In genomic region chr3:13070622-13071021, GRCh38 we compare ENCODE assay signal across 14 cellular contexts. TPM values are rescaled to one million over a fixed set of nuclear protein-coding genes. Genes with fewer than 3 reads are reported as not detected.
DNase-seq lines count a peak whose midpoint lies in the region; ATAC-seq and TF ChIP-seq lines count a peak whose summit lies in the region.
"Had no signal": no experiment of that assay in that cellular context is flagged by ENCODE, and none has a peak within 500 bp of the region (broad histone marks: within the 10 kb centered on the region; RNA-seq: fewer than 3 reads in every experiment).

No MANE protein-coding gene starts in this region.

- no peak overlapping the region for H3K27ac ChIP-seq in CD4-positive, CD25-positive, alpha-beta regulatory T cell (ENCODE audit: insufficient read depth, low read length, poor library complexity, severe bottlenecking)
- no peak overlapping the region for H3K27ac ChIP-seq in CD8-positive, alpha-beta memory T cell (ENCODE audit: low read depth, low read length)
- H3K27ac ChIP-seq in esophagus muscularis mucosa (replicated peaks in 1 of 4), result no peak overlapping the region
- H3K27ac ChIP-seq: coronary artery, thyroid gland had no signal

- H3K9me3 Mint-ChIP-seq in CD4-positive, CD25-positive, alpha-beta regulatory T cell, result no peaks in the 10 kb centered on the region
- no peaks in the 10 kb centered on the region for H3K9me3 Mint-ChIP-seq in CD8-positive, alpha-beta memory T cell
- H3K9me3 Mint-ChIP-seq in activated T-helper 1 cell treated with anti-CD3 and anti-CD28 coated beads, Interleukin-12 subunit alpha, Interleukin-12 subunit beta, Interleukin-2, Interleukin-4 antibody, amounts not matched to agents 30 ng/mL and 10 ng/mL and 1 ng/mL, durations not matched to agents 14 hours and 24 hours and 36 hours, result no peaks in the 10 kb centered on the region
- no peaks in the 10 kb centered on the region for H3K9me3 Mint-ChIP-seq in naive thymus-derived CD8-positive, alpha-beta T cell
- H3K9me3 Mint-ChIP-seq: nephron progenitor cell had no signal

- TF ChIP-seq EP300 in esophagus muscularis mucosa (IDR thresholded peaks at IDR 0.05), result no peak

- TF ChIP-seq POLR2A in esophagus muscularis mucosa (IDR thresholded peaks at IDR 0.05; ENCODE audit: low read depth), result no peak

- no peaks in the 10 kb centered on the region for H3K36me3 ChIP-seq in CD4-positive, CD25-positive, alpha-beta regulatory T cell (ENCODE audit: control insufficient read depth, insufficient read depth, low read length)
- H3K36me3 ChIP-seq in CD8-positive, alpha-beta memory T cell (ENCODE audit: insufficient read depth, low read length), result no peaks in the 10 kb centered on the region
- H3K36me3 ChIP-seq in esophagus muscularis mucosa, result no peaks in the 10 kb centered on the region
- H3K36me3 ChIP-seq: thyroid gland had no signal

- ATAC-seq in CD4-positive, CD25-positive, alpha-beta regulatory T cell (ENCODE audit: low read depth in 2 of 2), result no peak
- ATAC-seq in naive thymus-derived CD8-positive, alpha-beta T cell, result no peak
- ATAC-seq in HG03175 (IDR thresholded peaks at IDR 0.05; ENCODE audit: unreplicated experiment), result no peak

- DNase-seq in CD4-positive, CD25-positive, alpha-beta regulatory T cell, result no peak
- no peak for DNase-seq in CD8-positive, alpha-beta memory T cell
- DNase-seq in activated T-helper 1 cell treated with anti-CD3 and anti-CD28 coated beads, Interleukin-12 subunit alpha, Interleukin-12 subunit beta, Interleukin-2, Interleukin-4 antibody, amounts not matched to agents 30 ng/mL and 10 ng/mL and 1 ng/mL, durations not matched to agents 14 hours and 24 hours and 36 hours (ENCODE audit: low spot score), result no peak
- no peak for DNase-seq in naive thymus-derived CD8-positive, alpha-beta T cell
- no peak for DNase-seq in islet precursor cell
- DNase-seq in esophagus muscularis mucosa (ENCODE audit: extremely low spot score), result no peak
- DNase-seq: AML-193, Karpas-422, mesenchymal stem cell, NCI-H1105 treated with DMSO at 0.1 percent for 48 hours, nephron progenitor cell, thyroid gland had no signal

- H3K9me3 ChIP-seq in CD4-positive, CD25-positive, alpha-beta regulatory T cell (ENCODE audit: control insufficient read depth in 2 of 2, low read length in 2 of 2), result no peaks in the 10 kb centered on the region
- H3K9me3 ChIP-seq in CD8-positive, alpha-beta memory T cell (ENCODE audit: low read length), result no peaks in the 10 kb centered on the region
- no peaks in the 10 kb centered on the region for H3K9me3 ChIP-seq in esophagus muscularis mucosa
- H3K9me3 ChIP-seq: thyroid gland had no signal

- H3K4me3 Mint-ChIP-seq in CD4-positive, CD25-positive, alpha-beta regulatory T cell, result peak overlapping the region in 2 of 4 donors; percentile 72 to 85
- H3K4me3 Mint-ChIP-seq in CD8-positive, alpha-beta memory T cell, result peak overlapping the region; percentile 20 to 66 (median 43)
- peak overlapping the region; percentile 55 for H3K4me3 Mint-ChIP-seq in activated T-helper 1 cell treated with anti-CD3 and anti-CD28 coated beads, Interleukin-12 subunit alpha, Interleukin-12 subunit beta, Interleukin-2, Interleukin-4 antibody, amounts not matched to agents 30 ng/mL and 10 ng/mL and 1 ng/mL, durations not matched to agents 14 hours and 24 hours and 36 hours
- peak overlapping the region in 7 of 10 donors; percentile 22 to 74 (median 66) for H3K4me3 Mint-ChIP-seq in naive thymus-derived CD8-positive, alpha-beta T cell
- H3K4me3 Mint-ChIP-seq: nephron progenitor cell had no signal

- intact Hi-C loops in activated T-helper 1 cell treated with anti-CD3 and anti-CD28 coated beads, Interleukin-12 subunit alpha, Interleukin-12 subunit beta, Interleukin-2, Interleukin-4 antibody, amounts not matched to agents 30 ng/mL and 10 ng/mL and 1 ng/mL, durations not matched to agents 14 hours and 24 hours and 36 hours (cut with micrococcal nuclease), result loop anchor here (5.0 kb wide), 1 partner anchor 103 kb away; no protein-coding TSS in a partner anchor
- intact Hi-C loops in esophagus muscularis mucosa (cut with DNase I), result no loop called here

- H3K36me3 Mint-ChIP-seq in CD4-positive, CD25-positive, alpha-beta regulatory T cell, result no peaks in the 10 kb centered on the region
- H3K36me3 Mint-ChIP-seq in CD8-positive, alpha-beta memory T cell, result peaks cover 0 to 4% (median 0%) of the 10 kb centered on the region in 3 donors
- peaks cover 2% of the 10 kb centered on the region for H3K36me3 Mint-ChIP-seq in activated T-helper 1 cell treated with anti-CD3 and anti-CD28 coated beads, Interleukin-12 subunit alpha, Interleukin-12 subunit beta, Interleukin-2, Interleukin-4 antibody, amounts not matched to agents 30 ng/mL and 10 ng/mL and 1 ng/mL, durations not matched to agents 14 hours and 24 hours and 36 hours (ENCODE audit: low read depth)
- H3K36me3 Mint-ChIP-seq in naive thymus-derived CD8-positive, alpha-beta T cell, result no peaks in the 10 kb centered on the region

- peaks cover 2% of the 10 kb centered on the region for H3K27me3 ChIP-seq in CD4-positive, CD25-positive, alpha-beta regulatory T cell (ENCODE audit: control insufficient read depth, insufficient read depth, low read length)
- H3K27me3 ChIP-seq in CD8-positive, alpha-beta memory T cell (ENCODE audit: insufficient read depth, low read length, poor library complexity, severe bottlenecking), result peaks cover 15% of the 10 kb centered on the region
- peaks cover 0 to 65% (median 27%) of the 10 kb centered on the region in 4 donors for H3K27me3 ChIP-seq in esophagus muscularis mucosa

- no peak overlapping the region for H3K4me3 ChIP-seq in CD4-positive, CD25-positive, alpha-beta regulatory T cell (ENCODE audit: low read depth, low read length)
- H3K4me3 ChIP-seq in CD8-positive, alpha-beta memory T cell (ENCODE audit: low read length), result no peak overlapping the region
- no peak overlapping the region for H3K4me3 ChIP-seq in esophagus muscularis mucosa
- H3K4me3 ChIP-seq: coronary artery, thyroid gland had no signal

- peaks cover 13% of the 10 kb centered on the region for H3K27me3 Mint-ChIP-seq in CD4-positive, CD25-positive, alpha-beta regulatory T cell
- peaks cover 7 to 13% of the 10 kb centered on the region in 2 donors for H3K27me3 Mint-ChIP-seq in CD8-positive, alpha-beta memory T cell
- peaks cover 18% of the 10 kb centered on the region for H3K27me3 Mint-ChIP-seq in activated T-helper 1 cell treated with anti-CD3 and anti-CD28 coated beads, Interleukin-12 subunit alpha, Interleukin-12 subunit beta, Interleukin-2, Interleukin-4 antibody, amounts not matched to agents 30 ng/mL and 10 ng/mL and 1 ng/mL, durations not matched to agents 14 hours and 24 hours and 36 hours (ENCODE audit: insufficient read depth)
- H3K27me3 Mint-ChIP-seq in naive thymus-derived CD8-positive, alpha-beta T cell, result peaks cover 0 to 4% (median 0%) of the 10 kb centered on the region in 5 donors

- POLR2A ChIA-PET in CD8-positive, alpha-beta memory T cell (lab: Charles Lee), result no interaction called here
- POLR2A ChIA-PET in naive thymus-derived CD8-positive, alpha-beta T cell (lab: Charles Lee), result interaction anchor here (1.1 to 1.7 kb wide), 3 partner anchors 8 to 59 kb away, joined by 3 to 7 read pairs (median 6); no protein-coding TSS in a partner anchor

- TF ChIP-seq CTCF in esophagus muscularis mucosa (IDR thresholded peaks at IDR 0.05), result no peak

- CTCF ChIA-PET in CD8-positive, alpha-beta memory T cell (lab: Charles Lee), result interaction anchor here (1.0 kb wide), 1 partner anchor 260 kb away, joined by 3 read pairs; no protein-coding TSS in a partner anchor

- H3K4me1 ChIP-seq in CD4-positive, CD25-positive, alpha-beta regulatory T cell (ENCODE audit: control insufficient read depth, insufficient read depth, low read length, poor library complexity, severe bottlenecking), result peaks cover 43% of the 10 kb centered on the region
- H3K4me1 ChIP-seq in CD8-positive, alpha-beta memory T cell (ENCODE audit: insufficient read depth, low read length), result peaks cover 37% of the 10 kb centered on the region
- H3K4me1 ChIP-seq in esophagus muscularis mucosa, result peaks cover 20 to 22% (median 21%) of the 10 kb centered on the region in 4 donors

- WGBS in esophagus muscularis mucosa, result 94% methylated on average over 6 of the region's 7 CpGs

- peak overlapping the region; percentile 10 to 96 (median 94) for H3K27ac Mint-ChIP-seq in CD4-positive, CD25-positive, alpha-beta regulatory T cell
- H3K27ac Mint-ChIP-seq in CD8-positive, alpha-beta memory T cell, result peak overlapping the region; percentile 89 to 94 (median 92)
- peak overlapping the region; percentile 93 for H3K27ac Mint-ChIP-seq in activated T-helper 1 cell treated with anti-CD3 and anti-CD28 coated beads, Interleukin-12 subunit alpha, Interleukin-12 subunit beta, Interleukin-2, Interleukin-4 antibody, amounts not matched to agents 30 ng/mL and 10 ng/mL and 1 ng/mL, durations not matched to agents 14 hours and 24 hours and 36 hours
- peak overlapping the region; percentile 69 to 92 (median 89) for H3K27ac Mint-ChIP-seq in naive thymus-derived CD8-positive, alpha-beta T cell
- H3K27ac Mint-ChIP-seq: nephron progenitor cell had no signal

- H3K4me1 Mint-ChIP-seq in CD4-positive, CD25-positive, alpha-beta regulatory T cell, result peaks cover 5 to 62% (median 28%) of the 10 kb centered on the region in 4 donors
- peaks cover 39 to 61% (median 46%) of the 10 kb centered on the region in 3 donors for H3K4me1 Mint-ChIP-seq in CD8-positive, alpha-beta memory T cell
- peaks cover 39% of the 10 kb centered on the region for H3K4me1 Mint-ChIP-seq in activated T-helper 1 cell treated with anti-CD3 and anti-CD28 coated beads, Interleukin-12 subunit alpha, Interleukin-12 subunit beta, Interleukin-2, Interleukin-4 antibody, amounts not matched to agents 30 ng/mL and 10 ng/mL and 1 ng/mL, durations not matched to agents 14 hours and 24 hours and 36 hours (ENCODE audit: low read depth)
- H3K4me1 Mint-ChIP-seq in naive thymus-derived CD8-positive, alpha-beta T cell, result peaks cover 25 to 81% (median 63%) of the 10 kb centered on the region in 4 donors

RNA-seq across cellular contexts. Expression of gene IQSEC1, which starts 2.6 kb away (rescaled TPM):
- 131 TPM for total RNA-seq in CD4-positive, CD25-positive, alpha-beta regulatory T cell
- 10 to 100 TPM; 17.7 to 23.7 (median 21.0) TPM for polyA plus RNA-seq in CD4-positive, CD25-positive, alpha-beta regulatory T cell
- total RNA-seq in CD8-positive, alpha-beta memory T cell, result 10 to 100 TPM; 18.5 to 19.8 TPM
- 33.7 TPM for polyA plus RNA-seq in CD8-positive, alpha-beta memory T cell
- 24.9 and 31.4 TPM in 2 replicates for total RNA-seq in activated T-helper 1 cell treated with anti-CD3 and anti-CD28 coated beads, Interleukin-12 subunit alpha, Interleukin-12 subunit beta, Interleukin-2, Interleukin-4 antibody, amounts not matched to agents 30 ng/mL and 10 ng/mL and 1 ng/mL, durations not matched to agents 14 hours and 24 hours and 36 hours
- total RNA-seq in naive thymus-derived CD8-positive, alpha-beta T cell, result 10 to 100 TPM; 43.4 to 47.7 TPM
- polyA plus RNA-seq in naive thymus-derived CD8-positive, alpha-beta T cell, result 10 to 100 TPM; 13.7 to 23.7 (median 15.7) TPM
- 10 to 100 TPM; 56.1 to 99.5 (median 78.2) TPM for total RNA-seq in esophagus muscularis mucosa
